Comparison of ENCODE assay signal across 8 cellular contexts in the genomic region with DNA sequence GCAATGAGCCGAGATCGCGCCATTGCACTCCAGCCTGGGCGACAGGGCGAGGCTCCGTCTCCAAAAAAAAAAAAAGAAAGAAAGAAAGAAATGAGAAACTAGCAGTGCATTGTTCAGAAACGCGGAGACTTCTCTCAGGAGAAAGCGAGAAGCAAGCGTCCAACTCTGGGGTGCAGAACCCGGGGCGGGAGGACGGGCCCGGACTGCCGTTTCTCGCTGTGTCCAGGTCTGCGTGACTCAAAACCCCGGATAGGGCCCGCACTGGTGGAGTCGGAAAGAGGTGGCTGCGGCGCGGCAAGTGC. TPM values are rescaled to one million over a fixed set of nuclear protein-coding genes. Genes with fewer than 3 reads are reported as not detected.
DNase-seq lines count a peak whose midpoint lies in the region; ATAC-seq and TF ChIP-seq lines count a peak whose summit lies in the region.

No MANE protein-coding gene starts in this region.

- peaks cover 2% of the 10 kb centered on the region for H3K36me3 Mint-ChIP-seq in IgD-negative memory B cell
- peaks cover 26% of the 10 kb centered on the region for H3K36me3 Mint-ChIP-seq in central memory CD8-positive, alpha-beta T cell (ENCODE audit: insufficient read depth)

- H3K4me1 Mint-ChIP-seq in IgD-negative memory B cell, result peaks cover 8 to 19% (median 16%) of the 10 kb centered on the region in 3 donors
- H3K4me1 Mint-ChIP-seq in central memory CD8-positive, alpha-beta T cell, result peaks cover 22% of the 10 kb centered on the region

- peak; percentile 0 for ATAC-seq in central memory CD8-positive, alpha-beta T cell (replicated peaks; ENCODE audit: extremely low read depth, poor library complexity, severe bottlenecking)
- no peak for ATAC-seq in HG03159 (IDR thresholded peaks at IDR 0.05; ENCODE audit: unreplicated experiment)

- no peak for TF ChIP-seq CTCF in 22Rv1 (IDR thresholded peaks at IDR 0.05)

- peak overlapping the region; percentile 46 to 91 for H3K4me3 ChIP-seq in muscle layer of colon (ENCODE audit: low read depth in 1 of 2, low read length in 2 of 2)

- H3K4me1 ChIP-seq in muscle layer of colon (ENCODE audit: insufficient read depth, low read length), result peaks cover 27% of the 10 kb centered on the region

- peaks cover 9% of the 10 kb centered on the region for H3K36me3 ChIP-seq in muscle layer of colon (ENCODE audit: insufficient read depth, low read length)

- H3K4me3 Mint-ChIP-seq in IgD-negative memory B cell, result peak overlapping the region; percentile 90 to 99 (median 96)
- H3K4me3 Mint-ChIP-seq in central memory CD8-positive, alpha-beta T cell, result peak overlapping the region; percentile 94

- H3K9ac ChIP-seq in muscle layer of colon (ENCODE audit: low read length), result no peak overlapping the region

- no peak for DNase-seq in central memory CD8-positive, alpha-beta T cell (ENCODE audit: low spot score in 2 of 2)
- DNase-seq in medulla oblongata (ENCODE audit: extremely low spot score) (no peak), NCI-H1092 treated with DMSO at 0.1 percent for 48 hours (lab: John Stamatoyannopoulos, UW) (no peak), DMS79 (lab: John Stamatoyannopoulos, UW) (no peak)

- H3K27ac Mint-ChIP-seq in IgD-negative memory B cell, result peak overlapping the region; percentile 96 to 100 (median 97)
- peak overlapping the region; percentile 99 for H3K27ac Mint-ChIP-seq in central memory CD8-positive, alpha-beta T cell (ENCODE audit: low read depth)

- H3K9me3 ChIP-seq in muscle layer of colon (ENCODE audit: low read length), result no peaks in the 10 kb centered on the region

- H3K27me3 Mint-ChIP-seq in IgD-negative memory B cell, result no peaks in the 10 kb centered on the region
- no peaks in the 10 kb centered on the region for H3K27me3 Mint-ChIP-seq in central memory CD8-positive, alpha-beta T cell

- H3K9me3 Mint-ChIP-seq in IgD-negative memory B cell, result no peaks in the 10 kb centered on the region
- H3K9me3 Mint-ChIP-seq in central memory CD8-positive, alpha-beta T cell, result no peaks in the 10 kb centered on the region

- H3K27me3 ChIP-seq in muscle layer of colon (ENCODE audit: control insufficient read depth in 1 of 2, insufficient read depth in 2 of 2, low read length in 2 of 2), result no peaks in the 10 kb centered on the region

- H3K27ac ChIP-seq in 22Rv1, result peak overlapping the region; percentile 98
- H3K27ac ChIP-seq in muscle layer of colon (ENCODE audit: low read depth, low read length), result peak overlapping the region; percentile 99

RNA-seq across cellular contexts. Expression of a gene that starts 0.4 kb away (rescaled TPM):
- 22.4 TPM for polyA plus RNA-seq in IgD-negative memory B cell

RNA-seq across cellular contexts. Expression of a gene that starts 15.0 kb away (rescaled TPM):
- polyA plus RNA-seq in IgD-negative memory B cell, result not detected

RNA-seq across cellular contexts. Expression of a gene that starts 17.1 kb away (rescaled TPM):
- 0.93 TPM for polyA plus RNA-seq in IgD-negative memory B cell

RNA-seq across cellular contexts. Expression of a gene that starts 40.2 kb away (rescaled TPM):
- polyA plus RNA-seq in IgD-negative memory B cell, result 176 TPM

RNA-seq across cellular contexts. Expression of a gene that starts 43.9 kb away (rescaled TPM):
- 19.9 TPM for polyA plus RNA-seq in IgD-negative memory B cell
